In genomic region chr2:1841461-1841860, GRCh38 we compare ENCODE assay signal across 28 cellular contexts.
"Had no signal": no experiment of that assay in that cellular context is flagged by ENCODE, and none has a peak within 500 bp of the region (broad histone marks: within the 10 kb centered on the region; RNA-seq: fewer than 3 reads in every experiment).

No MANE protein-coding gene starts in this region.

- H3K27me3 Mint-ChIP-seq: activated CD4-positive, alpha-beta T cell treated with anti-CD3 and anti-CD28 coated beads, Interleukin-2, amount 10 ng/mL, durations not matched to agents 24 days and 14 days; activated CD8-positive, alpha-beta T cell treated with anti-CD3 and anti-CD28 coated beads for 36 hours; brain had no signal

- H3K9me3 Mint-ChIP-seq: activated CD4-positive, alpha-beta T cell treated with anti-CD3 and anti-CD28 coated beads, Interleukin-2, amount 10 ng/mL, durations not matched to agents 24 days and 14 days; activated CD8-positive, alpha-beta T cell treated with anti-CD3 and anti-CD28 coated beads for 36 hours; activated naive CD4-positive, alpha-beta T cell treated with anti-CD3 and anti-CD28 coated beads for 36 hours; activated naive CD4-positive, alpha-beta T cell treated with anti-CD3 and anti-CD28 coated beads, Interleukin-2, amount 50 U/mL, for 72 hours; activated naive CD8-positive, alpha-beta T cell treated with anti-CD3 and anti-CD28 coated beads, Interleukin-2, amount 50 U/mL, for 24 hours; activated T-helper 2 cell treated with anti-CD3 and anti-CD28 coated beads, Interferon-gamma antibody, Interleukin-2, Interleukin-4, amounts not matched to agents 10 μg/mL and 5 μg/mL and 100 μg/mL, durations not matched to agents 14 hours and 24 hours and 36 hours; brain had no signal

- H3K4me1 Mint-ChIP-seq: activated CD4-positive, alpha-beta T cell treated with anti-CD3 and anti-CD28 coated beads, Interleukin-2, amount 10 ng/mL, durations not matched to agents 24 days and 14 days; activated naive CD8-positive, alpha-beta T cell treated with anti-CD3 and anti-CD28 coated beads, Interleukin-2, amount 50 U/mL, for 24 hours had no signal

- H3K36me3 Mint-ChIP-seq: activated naive CD4-positive, alpha-beta T cell treated with anti-CD3 and anti-CD28 coated beads, Interleukin-2, amount 50 U/mL, for 72 hours had no signal

- DNase-seq: activated CD4-positive, alpha-beta T cell treated with anti-CD3 and anti-CD28 coated beads, Interleukin-2, amount 10 ng/mL, durations not matched to agents 24 days and 14 days; activated CD4-positive, alpha-beta T cell treated with anti-CD3 and anti-CD28 coated beads, Interleukin-2, amount 50 U/mL, for 4 hours; activated CD8-positive, alpha-beta T cell treated with anti-CD3 and anti-CD28 coated beads for 36 hours; activated gamma-delta T cell; activated naive CD4-positive, alpha-beta T cell treated with anti-CD3 and anti-CD28 coated beads for 36 hours; activated naive CD8-positive, alpha-beta T cell treated with anti-CD3 and anti-CD28 coated beads, Interleukin-2, amount 50 U/mL, for 24 hours; activated T-cell treated with anti-CD3 and anti-CD28 coated beads, Interleukin-2, amount 50 U/mL, for 1 hour; anterior cingulate cortex; Karpas-422; KBM-7; NCI-H1105; NCI-H1417 treated with DMSO at 0.1 percent for 48 hours; NCI-H187 treated with DMSO at 0.1 percent for 48 hours; NCI-H2081; NCI-H2171 treated with DMSO at 0.1 percent for 48 hours; NCI-H2227 treated with DMSO at 0.1 percent for 48 hours; NCI-H446; NCI-H510A treated with DMSO at 0.1 percent for 48 hours; NCI-H69; SHP77; SJCRH30; T1000; WERI-Rb-1 had no signal

- H3K4me3 Mint-ChIP-seq: activated CD4-positive, alpha-beta T cell treated with anti-CD3 and anti-CD28 coated beads, Interleukin-2, amount 10 ng/mL, durations not matched to agents 24 days and 14 days; activated CD8-positive, alpha-beta T cell treated with anti-CD3 and anti-CD28 coated beads for 36 hours; activated naive CD4-positive, alpha-beta T cell treated with anti-CD3 and anti-CD28 coated beads for 36 hours; activated naive CD8-positive, alpha-beta T cell treated with anti-CD3 and anti-CD28 coated beads, Interleukin-2, amount 50 U/mL, for 24 hours; brain had no signal

- ATAC-seq: activated CD8-positive, alpha-beta T cell treated with anti-CD3 and anti-CD28 coated beads for 36 hours; activated naive CD4-positive, alpha-beta T cell treated with anti-CD3 and anti-CD28 coated beads, Interleukin-2, amount 50 U/mL, for 72 hours; activated naive CD8-positive, alpha-beta T cell treated with anti-CD3 and anti-CD28 coated beads, Interleukin-2, amount 50 U/mL, for 24 hours; Panc1 had no signal

- H3K4me1 ChIP-seq: SJCRH30 had no signal

- H3K27ac Mint-ChIP-seq: activated CD4-positive, alpha-beta T cell treated with anti-CD3 and anti-CD28 coated beads, Interleukin-2, amount 10 ng/mL, durations not matched to agents 24 days and 14 days; activated CD8-positive, alpha-beta T cell treated with anti-CD3 and anti-CD28 coated beads for 36 hours; activated naive CD4-positive, alpha-beta T cell treated with anti-CD3 and anti-CD28 coated beads for 36 hours; activated naive CD4-positive, alpha-beta T cell treated with anti-CD3 and anti-CD28 coated beads, Interleukin-2, amount 50 U/mL, for 72 hours; activated naive CD8-positive, alpha-beta T cell treated with anti-CD3 and anti-CD28 coated beads, Interleukin-2, amount 50 U/mL, for 24 hours; activated T-helper 2 cell treated with anti-CD3 and anti-CD28 coated beads, Interferon-gamma antibody, Interleukin-2, Interleukin-4, amounts not matched to agents 10 μg/mL and 5 μg/mL and 100 μg/mL, durations not matched to agents 14 hours and 24 hours and 36 hours; brain had no signal

- H3K36me3 ChIP-seq: SJCRH30, WERI-Rb-1 had no signal

- H3K27ac ChIP-seq: SJCRH30, SK-N-MC, WERI-Rb-1 had no signal

- H3K9me3 ChIP-seq: SJCRH30 had no signal

- H3K4me3 ChIP-seq: SJCRH30, SK-N-MC had no signal
